15 cellular contexts compared by ENCODE assay signal in genomic region chr7:81150951-81151361, GRCh38.
A peak's percentile ranks its signal among the peaks of the same experiment; 100 is the strongest.
DNase-seq lines count a peak whose midpoint lies in the region; ATAC-seq and TF ChIP-seq lines count a peak whose summit lies in the region.
"Had no signal": no experiment of that assay in that cellular context is flagged by ENCODE, and none has a peak within 500 bp of the region (broad histone marks: within the 10 kb centered on the region; RNA-seq: fewer than 3 reads in every experiment).

No MANE protein-coding gene starts in this region.

- H3K27me3 Mint-ChIP-seq in HFFc6 (ENCODE audit: insufficient read depth): no peaks in the 10 kb centered on the region
- H3K27me3 Mint-ChIP-seq: activated CD8-positive, alpha-beta memory T cell treated with anti-CD3 and anti-CD28 coated beads, Interleukin-2, amount 10 ng/mL, durations not matched to agents 7 days and 5 days; B cell; type B pancreatic cell had no signal

- DNase-seq in AG10803 (ENCODE audit: low read depth) (peak; percentile 30), NCI-H2081 treated with DMSO at 0.1 percent for 48 hours (lab: John Stamatoyannopoulos, UW) (peak; percentile 19), fibroblast of gingiva (ENCODE audit: low read depth) (peak; percentile 37), midbrain (lab: John Stamatoyannopoulos, UW) (peak; percentile 34), HFFc6 (no peak), DMS153 treated with DMSO at 0.1 percent for 48 hours (lab: John Stamatoyannopoulos, UW; ENCODE audit: unreplicated experiment) (no peak)
- no peak for DNase-seq in activated CD8-positive, alpha-beta memory T cell treated with anti-CD3 and anti-CD28 coated beads, Interleukin-2, amount 50 U/mL, for 4 hours
- DNase-seq: activated CD8-positive, alpha-beta memory T cell treated with anti-CD3 and anti-CD28 coated beads, Interleukin-2, amount 10 ng/mL, durations not matched to agents 7 days and 5 days; endodermal cell; H7; NCI-H2107; spleen had no signal

- H3K9me3 Mint-ChIP-seq in HFFc6: no peaks in the 10 kb centered on the region
- H3K9me3 Mint-ChIP-seq: type B pancreatic cell had no signal

- no peaks in the 10 kb centered on the region for H3K36me3 Mint-ChIP-seq in HFFc6 (ENCODE audit: low read depth)
- H3K36me3 Mint-ChIP-seq: activated CD8-positive, alpha-beta memory T cell treated with anti-CD3 and anti-CD28 coated beads, Interleukin-2, amount 10 ng/mL, durations not matched to agents 7 days and 5 days; type B pancreatic cell had no signal

- H3K4me1 Mint-ChIP-seq in HFFc6 (ENCODE audit: low read depth): peaks cover 8% of the 10 kb centered on the region
- H3K4me1 Mint-ChIP-seq: activated CD8-positive, alpha-beta memory T cell treated with anti-CD3 and anti-CD28 coated beads, Interleukin-2, amount 10 ng/mL, durations not matched to agents 7 days and 5 days; B cell had no signal

- H3K4me3 ChIP-seq in AG10803 (ENCODE audit: low read length): no peak overlapping the region
- H3K4me3 ChIP-seq: spleen had no signal

- no peak for ATAC-seq in HG03457 (IDR thresholded peaks at IDR 0.05; ENCODE audit: unreplicated experiment)
- ATAC-seq: activated CD8-positive, alpha-beta memory T cell treated with anti-CD3 and anti-CD28 coated beads, Interleukin-2, amount 10 ng/mL, durations not matched to agents 7 days and 5 days had no signal

- no peak overlapping the region for H3K27ac Mint-ChIP-seq in HFFc6
- H3K27ac Mint-ChIP-seq: activated CD8-positive, alpha-beta memory T cell treated with anti-CD3 and anti-CD28 coated beads, Interleukin-2, amount 10 ng/mL, durations not matched to agents 7 days and 5 days; B cell; endodermal cell; type B pancreatic cell had no signal

- H3K4me3 Mint-ChIP-seq in HFFc6: no peak overlapping the region
- H3K4me3 Mint-ChIP-seq: activated CD8-positive, alpha-beta memory T cell treated with anti-CD3 and anti-CD28 coated beads, Interleukin-2, amount 10 ng/mL, durations not matched to agents 7 days and 5 days; B cell; endodermal cell; type B pancreatic cell had no signal

- no peak for TF ChIP-seq CTCF in AG10803 (conservative IDR thresholded peaks at IDR 0.05; ENCODE audit: low read length)
- no peak for TF ChIP-seq CTCF in HFFc6 (IDR thresholded peaks at IDR 0.05)

Comparison
In these comparisons a context has a peak if more than half of its experiments do, and no peak if none do; other contexts are left out.
1. DNase-seq: peak in AG10803 (single experiment), NCI-H2081 treated with DMSO at 0.1 percent for 48 hours (single experiment), fibroblast of gingiva (single experiment) and midbrain (single experiment); none in HFFc6 (single experiment), activated CD8-positive, alpha-beta memory T cell treated with anti-CD3 and anti-CD28 coated beads, Interleukin-2, amount 50 U/mL, for 4 hours (single experiment) and DMS153 treated with DMSO at 0.1 percent for 48 hours (single experiment).